In the genomic region with DNA sequence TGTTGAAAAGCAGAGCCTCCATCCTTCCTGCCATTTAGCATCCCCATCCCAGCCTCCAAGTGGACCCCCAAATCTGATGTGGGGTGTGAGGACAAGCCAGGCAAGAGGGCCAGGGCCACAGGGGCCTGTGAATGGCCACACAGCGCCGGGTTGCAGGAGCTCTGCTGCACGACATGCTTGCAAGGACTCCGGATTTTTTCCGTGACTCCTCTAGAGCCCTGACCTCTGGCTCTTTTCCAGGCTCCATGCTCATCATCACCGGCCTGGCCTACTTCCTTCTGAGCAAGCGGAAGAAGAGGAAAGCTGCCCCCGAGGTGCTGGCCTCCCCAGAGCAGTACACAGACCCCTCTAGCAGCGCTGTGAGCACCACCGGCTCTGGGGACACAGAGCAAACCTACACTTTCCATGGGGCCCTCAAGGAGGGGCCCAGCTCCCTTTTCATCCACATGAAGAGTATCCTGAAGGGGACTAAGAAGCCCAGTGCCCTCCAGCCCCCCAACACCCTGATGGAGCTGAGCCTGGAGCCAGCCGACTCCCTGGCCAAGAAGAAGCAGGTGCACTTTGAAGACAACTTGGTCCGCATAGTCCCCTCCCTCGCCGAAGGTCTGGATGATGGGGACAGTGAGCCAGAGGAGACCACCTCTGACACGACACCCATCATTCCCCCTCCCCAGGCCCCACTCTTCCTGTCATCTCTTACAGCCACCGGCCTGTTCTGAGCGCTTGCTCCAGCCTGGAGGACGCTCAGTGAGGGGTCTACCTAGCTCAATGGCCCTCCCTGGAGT, we compare ENCODE assay signal across 15 cellular contexts. TPM values are rescaled to one million over a fixed set of nuclear protein-coding genes. Genes with fewer than 3 reads are reported as not detected.
DNase-seq lines count a peak whose midpoint lies in the region; TF ChIP-seq lines count a peak whose summit lies in the region.
"Had no signal": no experiment of that assay in that cellular context is flagged by ENCODE, and none has a peak within 500 bp of the region (broad histone marks: within the 10 kb centered on the region; RNA-seq: fewer than 3 reads in every experiment).

No MANE protein-coding gene starts in this region.

- DNase-seq in fibroblast of mammary gland (ENCODE audit: low read depth) (peak; percentile 42), neuronal stem cell (ENCODE audit: low spot score) (no peak), tibial artery (peak in 1 of 2 donors; percentile 67), NCI-H2196 treated with DMSO at 0.1 percent for 48 hours (lab: John Stamatoyannopoulos, UW; ENCODE audit: unreplicated experiment) (no peak), NCI-H128 (lab: John Stamatoyannopoulos, UW; ENCODE audit: unreplicated experiment) (no peak), MG63 (no peak)
- DNase-seq: activated CD8-positive, alpha-beta T cell treated with anti-CD3 and anti-CD28 coated beads, Interleukin-2, amount 10 ng/mL, durations not matched to agents 7 days and 5 days; naive B cell; NCI-H187; SHP77; T-helper 17 cell had no signal

- H3K4me2 ChIP-seq in neuronal stem cell (ENCODE audit: insufficient read depth, low read length, poor library complexity, severe bottlenecking), result no peak overlapping the region

- H2BK5ac ChIP-seq in neuronal stem cell (ENCODE audit: low read length), result no peak overlapping the region

- no peak overlapping the region for H3K23ac ChIP-seq in neuronal stem cell (ENCODE audit: low read depth, low read length, poor library complexity)

- H3K4me3 ChIP-seq in fibroblast of mammary gland (ENCODE audit: control insufficient read depth, low read depth, low read length) (no peak overlapping the region), neuronal stem cell (ENCODE audit: low read length in 2 of 2) (no peak overlapping the region), tibial artery (no peak overlapping the region), MG63 (no peak overlapping the region)

- H3K36me3 ChIP-seq in neuronal stem cell (replicated peaks in 1 of 2; ENCODE audit: control insufficient read depth in 2 of 2, insufficient read depth in 2 of 2, low read length in 2 of 2), result no peaks in the 10 kb centered on the region
- no peaks in the 10 kb centered on the region for H3K36me3 ChIP-seq in tibial artery
- no peaks in the 10 kb centered on the region for H3K36me3 ChIP-seq in MG63

- no peak overlapping the region for H3K9ac ChIP-seq in neuronal stem cell (ENCODE audit: low read depth, low read length, poor library complexity)

- H3K27me3 ChIP-seq in neuronal stem cell (ENCODE audit: control insufficient read depth in 3 of 3, insufficient read depth in 3 of 3, low read depth in 1 of 3, low read length in 3 of 3), result peaks cover 0 to 5% (median 0%) of the 10 kb centered on the region in 3 experiments
- H3K27me3 ChIP-seq in tibial artery, result no peaks in the 10 kb centered on the region
- H3K27me3 ChIP-seq in MG63, result no peaks in the 10 kb centered on the region

- H4K8ac ChIP-seq in neuronal stem cell (ENCODE audit: low read depth, low read length), result no peak overlapping the region

- no peak overlapping the region for H3K14ac ChIP-seq in neuronal stem cell (ENCODE audit: low read length)

- whole genome bisulfite sequencing in neuronal stem cell (ENCODE audit: extremely low coverage in 2 of 2, insufficient read length in 2 of 2, insufficient replicate concordance in 1 of 2), 2 donors, result no CpG with 5 or more reads among the region's 18 CpGs

- H4K91ac ChIP-seq in neuronal stem cell (ENCODE audit: low read depth, low read length, poor library complexity), result no peak overlapping the region

- intact Hi-C loops in tibial artery (cut with DNase I; ENCODE audit: low total_unique reads), result loop anchor here (10.0 kb wide), 1 partner anchor 310 kb away; no protein-coding TSS in a partner anchor

- H2AFZ ChIP-seq in neuronal stem cell (ENCODE audit: low read length), result no peak overlapping the region

- no peak overlapping the region for H3K4ac ChIP-seq in neuronal stem cell (ENCODE audit: low read length)

- H2AK5ac ChIP-seq in neuronal stem cell (ENCODE audit: low read depth, low read length), result peak overlapping the region; percentile 36

- no peak for TF ChIP-seq CTCF in fibroblast of mammary gland (conservative IDR thresholded peaks at IDR 0.05; ENCODE audit: control insufficient read depth, insufficient read depth, low read depth, low read length)
- no peak for TF ChIP-seq CTCF in tibial artery (IDR thresholded peaks at IDR 0.05)

- H2BK120ac ChIP-seq in neuronal stem cell (ENCODE audit: low read depth, low read length), result no peak overlapping the region

- no peaks in the 10 kb centered on the region for H3K79me1 ChIP-seq in neuronal stem cell (ENCODE audit: low read depth, low read length)

- H3K18ac ChIP-seq in neuronal stem cell (ENCODE audit: low read length), result no peak overlapping the region

- H3K9me3 ChIP-seq in neuronal stem cell (replicated peaks in 1 of 2; ENCODE audit: control insufficient read depth in 2 of 2, insufficient read depth in 1 of 2, low read depth in 1 of 2, low read length in 2 of 2), result no peaks in the 10 kb centered on the region
- H3K9me3 ChIP-seq in tibial artery, result no peaks in the 10 kb centered on the region
- no peaks in the 10 kb centered on the region for H3K9me3 ChIP-seq in MG63

- peak overlapping the region; percentile 13 for H2BK15ac ChIP-seq in neuronal stem cell (ENCODE audit: low read length)

- H3K4me1 ChIP-seq in neuronal stem cell (ENCODE audit: control insufficient read depth in 2 of 2, insufficient read depth in 1 of 2, low read depth in 1 of 2, low read length in 2 of 2) (peaks cover 0 to 2% of the 10 kb centered on the region in 2 donors), tibial artery (peaks cover 0 to 34% (median 22%) of the 10 kb centered on the region in 4 donors)

- H3K27ac ChIP-seq in angular gyrus (ENCODE audit: low read depth, low read length) (peak overlapping the region; percentile 85), neuronal stem cell (replicated peaks; ENCODE audit: low read length) (no peak overlapping the region), tibial artery (peak overlapping the region; percentile 53 to 63)

- H2BK12ac ChIP-seq in neuronal stem cell (ENCODE audit: low read length), result no peak overlapping the region

RNA-seq across cellular contexts. Expression of gene TMEM72, which starts 23.5 kb away (rescaled TPM):
- not detected for polyA plus RNA-seq in neuronal stem cell (2013, experiment 1 of 2)
- 0.03 TPM for polyA plus RNA-seq in neuronal stem cell (2013, experiment 2 of 2)
- not detected in 2 replicates for total RNA-seq in MG63 (2014; rRNA removed; shearing (Covaris generic); ENCODE audit: low replicate concordance)
- total RNA-seq: activated CD8-positive, alpha-beta T cell treated with anti-CD3 and anti-CD28 coated beads, Interleukin-2, amount 10 ng/mL, durations not matched to agents 7 days and 5 days; activated T-helper 1 cell treated with anti-CD3 and anti-CD28 coated beads, Interleukin-12 subunit alpha, Interleukin-12 subunit beta, Interleukin-2, Interleukin-4 antibody, amounts not matched to agents 30 ng/mL and 10 ng/mL and 1 ng/mL, durations not matched to agents 14 hours and 24 hours and 36 hours; G401; lower leg skin; T-helper 17 cell had no signal

RNA-seq across cellular contexts. Expression of gene RASSF4, which starts 25.0 kb away (rescaled TPM):
- polyA plus RNA-seq in neuronal stem cell (2013, experiment 1 of 2), result 13.0 TPM
- 13.1 TPM for polyA plus RNA-seq in neuronal stem cell (2013, experiment 2 of 2)
- total RNA-seq in MG63 (2014; rRNA removed; shearing (Covaris generic); ENCODE audit: low replicate concordance), result 0.15 and 0.26 TPM in 2 replicates

RNA-seq across cellular contexts. Expression of gene DEPP1, which starts 44.0 kb away (rescaled TPM):
- polyA plus RNA-seq in neuronal stem cell (2013, experiment 1 of 2), result 0.22 TPM
- polyA plus RNA-seq in neuronal stem cell (2013, experiment 2 of 2), result 0.26 TPM
- 0.44 and 3.5 TPM in 2 replicates for total RNA-seq in MG63 (2014; rRNA removed; shearing (Covaris generic); ENCODE audit: low replicate concordance)
- total RNA-seq: activated CD8-positive, alpha-beta T cell treated with anti-CD3 and anti-CD28 coated beads, Interleukin-2, amount 10 ng/mL, durations not matched to agents 7 days and 5 days had no signal
